1 cellular context compared by ENCODE assay signal in the genomic region with DNA sequence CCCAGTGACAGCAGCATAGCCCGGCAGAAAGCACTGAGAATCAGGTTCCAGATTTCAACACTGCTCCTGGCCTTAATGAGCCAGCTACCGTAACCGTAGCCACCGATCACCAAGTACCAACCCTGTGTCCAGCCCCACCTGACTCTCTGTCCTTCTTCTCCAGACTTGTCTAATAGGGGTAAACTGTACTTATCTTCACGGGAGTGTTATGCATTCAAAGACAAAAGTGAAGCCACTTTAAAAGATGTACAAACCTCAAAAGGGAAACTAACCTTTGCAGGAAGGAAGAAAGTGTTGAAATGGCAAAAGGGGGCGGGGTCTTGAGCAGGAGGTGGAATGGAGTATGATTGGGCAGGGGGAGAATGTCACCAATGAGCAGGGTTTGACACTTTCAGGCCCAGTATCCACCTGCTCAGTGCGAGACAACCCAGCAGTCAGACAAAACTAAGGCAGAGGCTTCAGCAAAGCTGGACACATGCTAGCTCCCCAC.
TF ChIP-seq lines count a peak whose summit lies in the region.

No MANE protein-coding gene starts in this region.

TF ChIP-seq in GM23338, 12 proteins besides CTCF, POLR2A, EP300 and RAD21 (continued from another document):
- TF ChIP-seq, protein P1, sequence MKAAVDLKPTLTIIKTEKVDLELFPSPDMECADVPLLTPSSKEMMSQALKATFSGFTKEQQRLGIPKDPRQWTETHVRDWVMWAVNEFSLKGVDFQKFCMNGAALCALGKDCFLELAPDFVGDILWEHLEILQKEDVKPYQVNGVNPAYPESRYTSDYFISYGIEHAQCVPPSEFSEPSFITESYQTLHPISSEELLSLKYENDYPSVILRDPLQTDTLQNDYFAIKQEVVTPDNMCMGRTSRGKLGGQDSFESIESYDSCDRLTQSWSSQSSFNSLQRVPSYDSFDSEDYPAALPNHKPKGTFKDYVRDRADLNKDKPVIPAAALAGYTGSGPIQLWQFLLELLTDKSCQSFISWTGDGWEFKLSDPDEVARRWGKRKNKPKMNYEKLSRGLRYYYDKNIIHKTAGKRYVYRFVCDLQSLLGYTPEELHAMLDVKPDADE (IDR thresholded peaks at IDR 0.05), result no peak
- no peak for TF ChIP-seq NANOG (IDR thresholded peaks at IDR 0.05; ENCODE audit: borderline replicate concordance)
- no peak for TF ChIP-seq ZNF331 (CRISPR knock-in tag; IDR thresholded peaks at IDR 0.05; ENCODE audit: low read depth)
- TF ChIP-seq EZH2phosphoT487 (IDR thresholded peaks at IDR 0.05; ENCODE audit: unreplicated experiment), result no peak
- no peak for TF ChIP-seq JUNB (IDR thresholded peaks at IDR 0.05; ENCODE audit: unreplicated experiment)
- TF ChIP-seq POLR2AphosphoS5 (IDR thresholded peaks at IDR 0.05; ENCODE audit: low read depth), result no peak
- TF ChIP-seq, protein P2, sequence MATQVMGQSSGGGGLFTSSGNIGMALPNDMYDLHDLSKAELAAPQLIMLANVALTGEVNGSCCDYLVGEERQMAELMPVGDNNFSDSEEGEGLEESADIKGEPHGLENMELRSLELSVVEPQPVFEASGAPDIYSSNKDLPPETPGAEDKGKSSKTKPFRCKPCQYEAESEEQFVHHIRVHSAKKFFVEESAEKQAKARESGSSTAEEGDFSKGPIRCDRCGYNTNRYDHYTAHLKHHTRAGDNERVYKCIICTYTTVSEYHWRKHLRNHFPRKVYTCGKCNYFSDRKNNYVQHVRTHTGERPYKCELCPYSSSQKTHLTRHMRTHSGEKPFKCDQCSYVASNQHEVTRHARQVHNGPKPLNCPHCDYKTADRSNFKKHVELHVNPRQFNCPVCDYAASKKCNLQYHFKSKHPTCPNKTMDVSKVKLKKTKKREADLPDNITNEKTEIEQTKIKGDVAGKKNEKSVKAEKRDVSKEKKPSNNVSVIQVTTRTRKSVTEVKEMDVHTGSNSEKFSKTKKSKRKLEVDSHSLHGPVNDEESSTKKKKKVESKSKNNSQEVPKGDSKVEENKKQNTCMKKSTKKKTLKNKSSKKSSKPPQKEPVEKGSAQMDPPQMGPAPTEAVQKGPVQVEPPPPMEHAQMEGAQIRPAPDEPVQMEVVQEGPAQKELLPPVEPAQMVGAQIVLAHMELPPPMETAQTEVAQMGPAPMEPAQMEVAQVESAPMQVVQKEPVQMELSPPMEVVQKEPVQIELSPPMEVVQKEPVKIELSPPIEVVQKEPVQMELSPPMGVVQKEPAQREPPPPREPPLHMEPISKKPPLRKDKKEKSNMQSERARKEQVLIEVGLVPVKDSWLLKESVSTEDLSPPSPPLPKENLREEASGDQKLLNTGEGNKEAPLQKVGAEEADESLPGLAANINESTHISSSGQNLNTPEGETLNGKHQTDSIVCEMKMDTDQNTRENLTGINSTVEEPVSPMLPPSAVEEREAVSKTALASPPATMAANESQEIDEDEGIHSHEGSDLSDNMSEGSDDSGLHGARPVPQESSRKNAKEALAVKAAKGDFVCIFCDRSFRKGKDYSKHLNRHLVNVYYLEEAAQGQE (IDR thresholded peaks at IDR 0.05; ENCODE audit: unreplicated experiment), result no peak
